Comparison of ENCODE assay signal across 8 cellular contexts in genomic region chr10:59908808-59909143, GRCh38. TPM values are rescaled to one million over a fixed set of nuclear protein-coding genes. Genes with fewer than 3 reads are reported as not detected.
A peak's percentile ranks its signal among the peaks of the same experiment; 100 is the strongest.
DNase-seq lines count a peak whose midpoint lies in the region; ATAC-seq and TF ChIP-seq lines count a peak whose summit lies in the region.

No MANE protein-coding gene starts in this region.

- peak overlapping the region; percentile 91 for H3K4me3 Mint-ChIP-seq in mesothelial cell of epicardium

- peaks cover 8% of the 10 kb centered on the region for H3K9me3 Mint-ChIP-seq in mesothelial cell of epicardium

- WGBS in heart left ventricle, 4 donors: 56 to 60% (median 59%) methylated on average over 4 of the region's 4 CpGs
- WGBS in body of pancreas, 2 donors: 44% methylated on average over 4 of the region's 4 CpGs
- 33% methylated on average over 4 of the region's 4 CpGs for WGBS in urinary bladder

- H3K4me1 Mint-ChIP-seq in mesothelial cell of epicardium: peaks cover 61% of the 10 kb centered on the region

- H3K27ac Mint-ChIP-seq in mesothelial cell of epicardium: peak overlapping the region; percentile 98

- TF ChIP-seq CTCF in heart left ventricle (IDR thresholded peaks at IDR 0.05) (no peak), body of pancreas (IDR thresholded peaks at IDR 0.05) (no peak), mesothelial cell of epicardium (IDR thresholded peaks at IDR 0.05; ENCODE audit: unreplicated experiment) (no peak), foreskin keratinocyte (conservative IDR thresholded peaks at IDR 0.05) (no peak)

- H3K9me3 ChIP-seq in heart left ventricle: peaks cover 0 to 8% (median 3%) of the 10 kb centered on the region in 12 donors
- H3K9me3 ChIP-seq in body of pancreas: no peaks in the 10 kb centered on the region

- peak overlapping the region in 9 of 12 donors; percentile 76 to 98 (median 93) for H3K4me3 ChIP-seq in heart left ventricle
- no peak overlapping the region for H3K4me3 ChIP-seq in body of pancreas
- peak overlapping the region; percentile 47 for H3K4me3 ChIP-seq in urinary bladder (ENCODE audit: low read depth, low read length)

- ATAC-seq in heart left ventricle (no peak), left ventricle myocardium superior (no peak), body of pancreas (no peak), HG03442 (IDR thresholded peaks at IDR 0.05; ENCODE audit: unreplicated experiment) (no peak), foreskin keratinocyte (no peak)

- TF ChIP-seq POLR2A in heart left ventricle (IDR thresholded peaks at IDR 0.05) (no peak), body of pancreas (IDR thresholded peaks at IDR 0.05) (no peak)

- H3K36me3 ChIP-seq in heart left ventricle (no peaks in the 10 kb centered on the region), body of pancreas (replicated peaks in 1 of 2; ENCODE audit: insufficient read depth in 1 of 2, low read depth in 2 of 2) (no peaks in the 10 kb centered on the region), urinary bladder (ENCODE audit: insufficient read depth) (no peaks in the 10 kb centered on the region)

- DNase-seq in heart left ventricle (no peak), left ventricle myocardium superior (no peak), body of pancreas (no peak), mesothelial cell of epicardium (ENCODE audit: low spot score in 2 of 2, unreplicated experiment in 2 of 2) (no peak), foreskin keratinocyte (no peak), NCI-H748 treated with DMSO at 0.1 percent for 48 hours (lab: John Stamatoyannopoulos, UW) (no peak)

- H3K27me3 ChIP-seq in heart left ventricle (no peaks in the 10 kb centered on the region), body of pancreas (no peaks in the 10 kb centered on the region), foreskin keratinocyte (no peaks in the 10 kb centered on the region)

- intact Hi-C loops in heart left ventricle (cut with DNase I) (loop anchor here in 9 of 10 donors (5.0 to 10.0 kb wide), 6 partner anchors 41 to 284 kb away; no protein-coding TSS in a partner anchor), left ventricle myocardium superior (cut with micrococcal nuclease) (no loop called here), body of pancreas (cut with DNase I) (no loop called here)

- H3K4me1 ChIP-seq in heart left ventricle (peaks cover 0 to 39% (median 26%) of the 10 kb centered on the region in 12 donors), body of pancreas (peaks cover 27% of the 10 kb centered on the region), urinary bladder (ENCODE audit: insufficient read depth) (peaks cover 4% of the 10 kb centered on the region), foreskin keratinocyte (peaks cover 27% of the 10 kb centered on the region)

- H3K27ac ChIP-seq in heart left ventricle (peak overlapping the region in 10 of 12 donors; percentile 83 to 96 (median 90)), body of pancreas (peak overlapping the region in 3 of 4 donors; percentile 93 to 98 (median 94)), urinary bladder (ENCODE audit: low read depth) (no peak overlapping the region), foreskin keratinocyte (no peak overlapping the region)

- peaks cover 7% of the 10 kb centered on the region for H3K36me3 Mint-ChIP-seq in mesothelial cell of epicardium

- H3K27me3 Mint-ChIP-seq in mesothelial cell of epicardium (ENCODE audit: low read depth): no peaks in the 10 kb centered on the region

RNA-seq across cellular contexts. Expression of gene CCDC6, which starts 2.4 kb away (rescaled TPM):
- total RNA-seq in heart left ventricle (10 to 100 TPM; 13.8 to 47.1 (median 20.2) TPM), left ventricle myocardium superior (15.9 TPM), body of pancreas (10 to 100 TPM; 26.7 to 35.8 TPM), mesothelial cell of epicardium (49.3 to 51.4 TPM (median 50.5 TPM) in 3 replicates), urinary bladder (58.2 TPM), foreskin keratinocyte (47.9 and 49.3 TPM in 2 replicates)
- polyA plus RNA-seq in heart left ventricle (10 to 100 TPM in 1 of 2 donors, 1 to 10 TPM in 1; 3.7 to 17.3 TPM), urinary bladder (22.8 TPM), foreskin keratinocyte (11.6 and 15.2 TPM in 2 replicates)

Comparison
In these comparisons a context has a peak if more than half of its experiments do, and no peak if none do; other contexts are left out.
1. intact Hi-C loops: an anchor here in heart left ventricle (5.0 to 10.0 kb wide); none called in left ventricle myocardium superior and body of pancreas.
2. H3K27ac ChIP-seq: peak in heart left ventricle (10 of 12) and body of pancreas (3 of 4); none in urinary bladder (single experiment) and foreskin keratinocyte (single experiment).
3. H3K4me3 ChIP-seq: peak in heart left ventricle (9 of 12) and urinary bladder (single experiment); none in body of pancreas (0 of 2).